ENCODE assay signal across 7 cellular contexts in genomic region chr21:28885853-28886177, GRCh38.
DNase-seq lines count a peak whose midpoint lies in the region; ATAC-seq and TF ChIP-seq lines count a peak whose summit lies in the region.

No MANE protein-coding gene starts in this region.

- ATAC-seq in RWPE2 (ENCODE audit: low read depth) (no peak), GM19324 (IDR thresholded peaks at IDR 0.05; ENCODE audit: low FRiP score, unreplicated experiment) (no peak)

- peaks cover 7% of the 10 kb centered on the region for H3F3A ChIP-seq in GM23248 (ENCODE audit: insufficient read depth)

- TF ChIP-seq POLR2A in spleen (IDR thresholded peaks at IDR 0.05) = no peak

- in situ Hi-C loops in GM23248 (cut with MboI) (no loop called here), GM13976 (cut with MboI; ENCODE audit: low sequenced_read_pairs, unreplicated experiment) (no loop called here)

- H3K27me3 ChIP-seq in GM23248 (replicated peaks; ENCODE audit: insufficient read depth) = no peaks in the 10 kb centered on the region
- peaks cover 3% of the 10 kb centered on the region for H3K27me3 ChIP-seq in RWPE2 (ENCODE audit: insufficient read depth, poor library complexity, severe bottlenecking)
- H3K27me3 ChIP-seq in spleen (replicated peaks in 1 of 7) = no peaks in the 10 kb centered on the region

- TF ChIP-seq CTCF in RWPE2 (IDR thresholded peaks at IDR 0.05; ENCODE audit: poor library complexity, severe bottlenecking) (no peak), spleen (IDR thresholded peaks at IDR 0.05 in 8 of 11, conservative IDR thresholded peaks at IDR 0.05 in 3 of 11) (no peak), GM13976 (IDR thresholded peaks at IDR 0.05; ENCODE audit: borderline replicate concordance, control extremely low read depth, extremely low read depth, insufficient read depth, missing control alignments) (no peak)

- H3K79me2 ChIP-seq in GM23248 (ENCODE audit: insufficient read depth) = peaks cover 5% of the 10 kb centered on the region; the same call in 1 of the 2 replicates

- intact Hi-C loops in spleen (cut with DNase I; ENCODE audit: low total_unique reads) = no loop called here

- peak overlapping the region; percentile 86 for H3K9ac ChIP-seq in GM23248

- H3K4me3 ChIP-seq in GM23248 (peak overlapping the region; percentile 88), RWPE2 (ENCODE audit: severe bottlenecking) (no peak overlapping the region), spleen (peak overlapping the region in 1 of 8 donors; percentile 76)

- H3K9me2 ChIP-seq in GM23248 (ENCODE audit: insufficient read depth) = no peaks in the 10 kb centered on the region

- H3K9me3 ChIP-seq in GM23248 (ENCODE audit: low read depth) (no peaks in the 10 kb centered on the region), RWPE2 (ENCODE audit: severe bottlenecking) (no peaks in the 10 kb centered on the region), spleen (peaks cover 0 to 4% (median 0%) of the 10 kb centered on the region in 8 donors)

- H2AFZ ChIP-seq in GM23248 = peak overlapping the region; percentile 92

- H3K27ac ChIP-seq in GM23248 (peak overlapping the region; percentile 97), RWPE2 (ENCODE audit: poor library complexity, severe bottlenecking) (peak overlapping the region; percentile 59), spleen (peak overlapping the region; percentile 85 to 97 (median 94))

- peak overlapping the region; percentile 95 for H3K4me2 ChIP-seq in GM23248 (ENCODE audit: unreplicated experiment)

- H3K4me1 ChIP-seq in GM23248 (ENCODE audit: insufficient read depth) = peaks cover 21% of the 10 kb centered on the region
- H3K4me1 ChIP-seq in RWPE2 (ENCODE audit: insufficient read depth, poor library complexity, severe bottlenecking) = peaks cover 12% of the 10 kb centered on the region
- H3K4me1 ChIP-seq in spleen = peaks cover 10 to 26% (median 19%) of the 10 kb centered on the region in 6 donors

- peak; percentile 78 for DNase-seq in GM23248
- DNase-seq in RWPE2 (ENCODE audit: low spot score) = no peak
- peak; percentile 74 for DNase-seq in fibroblast of the conjunctiva (ENCODE audit: low read depth)
- no peak for DNase-seq in spleen
- DNase-seq in GM13976 (ENCODE audit: low spot score) = no peak
- no peak for DNase-seq in activated gamma-delta T cell (lab: John Stamatoyannopoulos, UW)

- H3K36me3 ChIP-seq in GM23248 (ENCODE audit: low read depth) (peaks cover 12% of the 10 kb centered on the region), RWPE2 (ENCODE audit: low read depth) (peaks cover 14% of the 10 kb centered on the region), spleen (peaks cover 0 to 19% (median 12%) of the 10 kb centered on the region in 6 donors)

- H4K20me1 ChIP-seq in GM23248 (ENCODE audit: insufficient read depth) = no peaks in the 10 kb centered on the region

- 1 to 4% methylated on average over 6 of the region's 6 CpGs for WGBS in GM23248 (ENCODE audit: low coverage in 1 of 2, low lambda C conversion rate in 2 of 2, missing lambda C conversion rate in 2 of 2), 2 experiments
- 91 to 96% (median 95%) methylated on average over 6 of the region's 6 CpGs for WGBS in spleen, 5 donors

Comparison
In these comparisons a context has a peak if more than half of its experiments do, and no peak if none do; other contexts are left out.
1. DNase-seq: peak in GM23248 (single experiment) and fibroblast of the conjunctiva (single experiment); none in RWPE2 (single experiment), spleen (single experiment), GM13976 (single experiment) and activated gamma-delta T cell (single experiment).
2. Peak in every context shown above with its lines, with median percentiles within 50 percentile points of each other: H3K27ac ChIP-seq.